In the genomic region with DNA sequence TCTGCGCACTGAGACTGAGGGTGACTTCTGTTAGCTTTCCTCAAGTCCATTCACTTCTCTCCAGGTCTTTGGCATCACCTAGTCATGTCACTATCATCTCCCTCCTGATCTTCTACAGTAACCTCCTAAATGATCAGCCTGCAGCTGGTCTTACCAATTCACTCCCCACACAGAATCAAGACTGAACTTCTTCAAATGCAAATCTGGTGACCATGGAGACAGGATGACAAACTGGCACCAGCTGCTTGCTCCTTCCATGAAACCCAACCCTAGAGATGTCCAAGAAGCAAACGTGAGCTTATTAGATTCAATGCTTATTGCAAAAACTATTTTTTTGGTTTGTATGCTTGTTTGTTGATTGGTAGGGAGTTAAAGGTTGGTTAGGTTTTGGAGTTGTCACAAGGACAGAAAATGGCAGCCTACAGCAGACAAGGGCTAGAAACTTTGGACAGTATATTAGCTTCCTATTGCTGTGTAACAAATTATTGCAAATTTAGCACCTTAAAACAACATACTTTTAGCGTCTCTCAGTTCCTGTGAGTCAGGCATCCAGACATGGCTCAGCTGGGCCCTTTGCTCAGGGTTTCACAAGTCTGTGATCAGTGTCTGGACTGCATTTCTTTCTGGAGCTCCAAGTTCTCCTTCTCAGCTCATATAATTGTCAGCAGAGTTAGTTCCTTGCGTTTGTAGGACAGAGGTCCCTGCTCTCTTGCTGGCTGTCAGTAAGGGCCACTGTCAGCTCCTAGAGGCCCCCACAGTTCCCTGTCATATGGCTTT, we compare ENCODE assay signal across 17 cellular contexts. TPM values are rescaled to one million over a fixed set of nuclear protein-coding genes. Genes with fewer than 3 reads are reported as not detected.
DNase-seq lines count a peak whose midpoint lies in the region; ATAC-seq and TF ChIP-seq lines count a peak whose summit lies in the region.
"Had no signal": no experiment of that assay in that cellular context is flagged by ENCODE, and none has a peak within 500 bp of the region (broad histone marks: within the 10 kb centered on the region; RNA-seq: fewer than 3 reads in every experiment).

No MANE protein-coding gene starts in this region.

- H3F3A ChIP-seq in PC-3 (ENCODE audit: low read length, unreplicated experiment) = peaks cover 7% of the 10 kb centered on the region

- no TSS peak for BruUV-seq in PC-3 (replicated peaks; lab: Mats Ljungman, UMichigan)

- H3K4me2 ChIP-seq in PC-3 (ENCODE audit: low read length) (no peak overlapping the region), fibroblast of lung (ENCODE audit: extremely low read depth, insufficient read depth, low read length) (no peak overlapping the region)
- H3K4me2 ChIP-seq: KMS-11 had no signal

- intact Hi-C loops in PC-3 (cut with micrococcal nuclease) (no loop called here), adrenal gland (cut with DNase I) (no loop called here), thyroid gland (cut with DNase I) (no loop called here)

- H3K4me3 ChIP-seq in PC-3 (ENCODE audit: low read length) (no peak overlapping the region), fibroblast of lung (replicated peaks in 1 of 4; ENCODE audit: control extremely low read depth in 1 of 4, insufficient read depth in 1 of 4, low read depth in 3 of 4, low read length in 4 of 4) (no peak overlapping the region), adrenal gland (no peak overlapping the region), thyroid gland (replicated peaks in 1 of 3) (no peak overlapping the region)
- H3K4me3 ChIP-seq: ascending aorta had no signal

- CTCF ChIA-PET in PC-3 (lab: Charles Lee) = no interaction called here

- no peak for TF ChIP-seq CTCF in PC-3 (conservative IDR thresholded peaks at IDR 0.05; ENCODE audit: low read depth, low read length)
- TF ChIP-seq CTCF in fibroblast of lung (conservative IDR thresholded peaks at IDR 0.05 in 1 of 2, IDR thresholded peaks at IDR 0.05 in 1 of 2; ENCODE audit: low read depth in 1 of 2, low read length in 2 of 2) = no peak
- TF ChIP-seq CTCF in adrenal gland (IDR thresholded peaks at IDR 0.05) = no peak
- no peak for TF ChIP-seq CTCF in thyroid gland (IDR thresholded peaks at IDR 0.05)

- ATAC-seq in PC-3 = peak; percentile 48

- no peaks in the 10 kb centered on the region for H3K9me3 ChIP-seq in PC-3 (ENCODE audit: low read length)
- no peaks in the 10 kb centered on the region for H3K9me3 ChIP-seq in fibroblast of lung (ENCODE audit: control insufficient read depth, insufficient read depth, low read depth, low read length)
- no peaks in the 10 kb centered on the region for H3K9me3 ChIP-seq in adrenal gland (replicated peaks in 1 of 3)
- no peaks in the 10 kb centered on the region for H3K9me3 ChIP-seq in thyroid gland
- H3K9me3 ChIP-seq: ascending aorta had no signal

- WGBS in adrenal gland, 4 donors = 70 to 82% (median 75%) methylated on average over 4 of the region's 4 CpGs
- 72 to 79% methylated on average over 4 of the region's 4 CpGs for WGBS in thyroid gland, 2 donors

- TF ChIP-seq POLR2A in adrenal gland (IDR thresholded peaks at IDR 0.05) (no peak), thyroid gland (IDR thresholded peaks at IDR 0.05) (no peak)

- H2AFZ ChIP-seq in PC-3 (ENCODE audit: low read length) = peak overlapping the region; percentile 2; the same call in 1 of the 2 replicates
- H2AFZ ChIP-seq in fibroblast of lung (ENCODE audit: low read length) = no peak overlapping the region

- H3K36me3 ChIP-seq in PC-3 (ENCODE audit: low read depth, low read length) = no peaks in the 10 kb centered on the region
- no peaks in the 10 kb centered on the region for H3K36me3 ChIP-seq in fibroblast of lung (ENCODE audit: control insufficient read depth, insufficient read depth, low read length)
- no peaks in the 10 kb centered on the region for H3K36me3 ChIP-seq in adrenal gland (replicated peaks in 1 of 2)
- no peaks in the 10 kb centered on the region for H3K36me3 ChIP-seq in thyroid gland
- H3K36me3 ChIP-seq: ascending aorta, WERI-Rb-1 had no signal

- H3K9ac ChIP-seq in PC-3 (ENCODE audit: low read length) = no peak overlapping the region
- H3K9ac ChIP-seq in fibroblast of lung (ENCODE audit: insufficient read depth, low read length) = no peak overlapping the region
- H3K9ac ChIP-seq: KMS-11 had no signal

- peak; percentile 36 for DNase-seq in HT1080 (ENCODE audit: low read depth)
- DNase-seq in PC-3 = peak; percentile 60
- DNase-seq in fibroblast of lung (ENCODE audit: low read depth in 2 of 2) = peak; percentile 28 to 34
- DNase-seq in pulmonary artery endothelial cell (ENCODE audit: low read depth, low spot score) = peak; percentile 17
- no peak for DNase-seq in adrenal gland
- no peak for DNase-seq in DMS79 treated with DMSO at 0.1 percent for 48 hours (lab: John Stamatoyannopoulos, UW)
- no peak for DNase-seq in thyroid gland
- DNase-seq: activated effector memory CD4-positive, alpha-beta T cell treated with anti-CD3 and anti-CD28 coated beads, Interleukin-2, amount 50 U/mL, for 16 hours; NCI-H1694 treated with DMSO at 0.1 percent for 48 hours; NCI-H524 treated with DMSO at 0.1 percent for 48 hours; WERI-Rb-1 had no signal

- no peaks in the 10 kb centered on the region for H4K20me1 ChIP-seq in PC-3 (ENCODE audit: low read length)
- H4K20me1 ChIP-seq in fibroblast of lung (ENCODE audit: control insufficient read depth, extremely low read depth, insufficient read depth, low read length) = no peaks in the 10 kb centered on the region

- H3K4me1 ChIP-seq in PC-3 (ENCODE audit: insufficient read depth, low read length) (peaks cover 43% of the 10 kb centered on the region), fibroblast of lung (ENCODE audit: control insufficient read depth, extremely low read depth, insufficient read depth, low read length) (no peaks in the 10 kb centered on the region), adrenal gland (replicated peaks in 1 of 2) (peaks cover 0 to 9% of the 10 kb centered on the region in 2 donors), thyroid gland (peaks cover 0 to 14% of the 10 kb centered on the region in 2 donors)
- H3K4me1 ChIP-seq: ascending aorta had no signal

- POLR2A ChIA-PET in PC-3 (lab: Charles Lee; ENCODE audit: unreplicated experiment) = no interaction called here

- H3K79me2 ChIP-seq in PC-3 (ENCODE audit: low read length) (no peaks in the 10 kb centered on the region), fibroblast of lung (ENCODE audit: control insufficient read depth, insufficient read depth, low read length) (no peaks in the 10 kb centered on the region)

- no peaks in the 10 kb centered on the region for H3K9me2 ChIP-seq in PC-3 (replicated peaks; ENCODE audit: low read length)

- no peak overlapping the region for H3K27ac ChIP-seq in PC-3 (ENCODE audit: low read length)
- H3K27ac ChIP-seq in fibroblast of lung (ENCODE audit: insufficient read depth, low read length) = no peak overlapping the region
- H3K27ac ChIP-seq in adrenal gland = no peak overlapping the region
- H3K27ac ChIP-seq in thyroid gland = no peak overlapping the region
- H3K27ac ChIP-seq: ascending aorta, KMS-11, WERI-Rb-1 had no signal

- H3K27me3 ChIP-seq in PC-3 (ENCODE audit: low read length) (no peaks in the 10 kb centered on the region), fibroblast of lung (ENCODE audit: control insufficient read depth, insufficient read depth, low read length) (no peaks in the 10 kb centered on the region), adrenal gland (no peaks in the 10 kb centered on the region), thyroid gland (no peaks in the 10 kb centered on the region)
- H3K27me3 ChIP-seq: ascending aorta had no signal

RNA-seq across cellular contexts. Expression of a gene that starts 53.3 kb away (rescaled TPM):
- not detected in 2 replicates for total RNA-seq in HT1080 (2014; rRNA removed; shearing (Covaris generic))
- not detected in 2 replicates for polyA plus RNA-seq in HT1080 (2015; cell fraction: cytosol; rRNA removed)
- polyA plus RNA-seq in HT1080 (2015; cell fraction: nucleus; rRNA removed) = not detected in 2 replicates
- total RNA-seq in PC-3 (2014; rRNA removed) (not detected in 2 replicates), fibroblast of lung (not detected in 2 replicates), pulmonary artery endothelial cell (not detected in 2 replicates), adrenal gland (not detected), thyroid gland (not detected)
- polyA plus RNA-seq in fibroblast of lung (not detected in 2 replicates), adrenal gland (not detected)
- polyA plus RNA-seq in fibroblast of lung (2012) = not detected in 2 replicates
- polyA minus RNA-seq in fibroblast of lung (ENCODE audit: low replicate concordance) = not detected in 2 replicates
- total RNA-seq: activated CD8-positive, alpha-beta memory T cell treated with anti-CD3 and anti-CD28 coated beads for 36 hours; ascending aorta; dermis microvascular lymphatic vessel endothelial cell; temporal lobe had no signal
- polyA plus RNA-seq: BJ had no signal

Comparison
In these comparisons a context has a peak if more than half of its experiments do, and no peak if none do; other contexts are left out.
1. DNase-seq: peak in HT1080 (single experiment), PC-3 (single experiment), fibroblast of lung (2 of 2) and pulmonary artery endothelial cell (single experiment); none in adrenal gland (0 of 7), DMS79 treated with DMSO at 0.1 percent for 48 hours (single experiment) and thyroid gland (0 of 2).